In genomic region chr18:47175895-47176575, GRCh38 we compare ENCODE assay signal across 8 cellular contexts. TPM values are rescaled to one million over a fixed set of nuclear protein-coding genes. Genes with fewer than 3 reads are reported as not detected.
DNase-seq lines count a peak whose midpoint lies in the region; ATAC-seq and TF ChIP-seq lines count a peak whose summit lies in the region.

IER3IP1 (minus strand) TSS chr18:47176364; CDS start chr18:47176277, 87 bp downstream.

- H3K27me3 Mint-ChIP-seq in chondrocyte (ENCODE audit: low read depth): peaks cover 5% of the 10 kb centered on the region

- peaks cover 8% of the 10 kb centered on the region for H3K4me1 Mint-ChIP-seq in chondrocyte (ENCODE audit: low read depth)

- DNase-seq in AG20443 (ENCODE audit: low spot score) (peak; percentile 96), NCI-H446 treated with DMSO at 0.1 percent for 48 hours (lab: John Stamatoyannopoulos, UW) (peak; percentile 70), chondrocyte (ENCODE audit: low spot score) (peak; percentile 96), left kidney (ENCODE audit: low read depth, low spot score) (peak; percentile 96)
- peak; percentile 86 to 90 for DNase-seq in activated CD4-positive, alpha-beta T cell treated with anti-CD3 and anti-CD28 coated beads for 24 hours (ENCODE audit: low read depth in 2 of 2)
- DNase-seq in stimulated activated CD4-positive, alpha-beta T cell treated with anti-CD3 and anti-CD28 coated beads, Interleukin-1b, Interleukin-23, amount 100 ng/mL, for 48 hours: peak; percentile 88

- TF ChIP-seq CTCF in chondrocyte (IDR thresholded peaks at IDR 0.05): peak; percentile 35

- no peaks in the 10 kb centered on the region for H3K36me3 Mint-ChIP-seq in chondrocyte (ENCODE audit: low read depth)

- H3K27ac Mint-ChIP-seq in chondrocyte (ENCODE audit: unreplicated experiment): no peak within 1 kb of the TSS

- ATAC-seq in GM19035 (IDR thresholded peaks at IDR 0.05; ENCODE audit: unreplicated experiment) (peak; percentile 88), HG03354 (IDR thresholded peaks at IDR 0.05; ENCODE audit: poor library complexity, severe bottlenecking, unreplicated experiment) (peak; percentile 88)

- H3K4me3 Mint-ChIP-seq in chondrocyte (ENCODE audit: unreplicated experiment): no peak within 1 kb of the TSS

- no peaks in the 10 kb centered on the region for H3K9me3 Mint-ChIP-seq in chondrocyte (ENCODE audit: low read depth)

RNA-seq across cellular contexts. Expression of gene IER3IP1, which starts in this region (rescaled TPM):
- 16.4 to 18.5 TPM (median 16.4 TPM) in 3 replicates for total RNA-seq in chondrocyte

Comparison
In these comparisons a context has a peak if more than half of its experiments do, and no peak if none do; other contexts are left out.
1. Peak in every context shown above with its lines: DNase-seq and ATAC-seq.